In genomic region chr17:43832976-43833829, GRCh38 we compare ENCODE assay signal across 8 cellular contexts. TPM values are rescaled to one million over a fixed set of nuclear protein-coding genes. Genes with fewer than 3 reads are reported as not detected.
A peak's percentile ranks its signal among the peaks of the same experiment; 100 is the strongest.
DNase-seq lines count a peak whose midpoint lies in the region; ATAC-seq and TF ChIP-seq lines count a peak whose summit lies in the region.

Gene MPP3 (minus strand): TSS chr17:43833146. CDS start chr17:43831906, 1,240 bp downstream.

- H3K27me3 Mint-ChIP-seq in naive thymus-derived CD4-positive, alpha-beta T cell = peaks cover 15 to 66% (median 23%) of the 10 kb centered on the region in 5 donors

- H3K27ac ChIP-seq in HEK293 (ENCODE audit: extremely low read depth, low read depth, low read length) = peak within 1 kb of the TSS; percentile 33; the same call in 1 of the 2 replicates
- H3K27ac ChIP-seq in naive thymus-derived CD4-positive, alpha-beta T cell (ENCODE audit: low read depth, low read length) = no peak within 1 kb of the TSS
- H3K27ac ChIP-seq in substantia nigra (ENCODE audit: low read depth, low read length, poor library complexity, severe bottlenecking) = peak within 1 kb of the TSS; percentile 38

- peaks cover 0 to 4% (median 0%) of the 10 kb centered on the region in 5 donors for H3K36me3 Mint-ChIP-seq in naive thymus-derived CD4-positive, alpha-beta T cell

- peaks cover 3% of the 10 kb centered on the region; the same call in 1 of the 2 replicates for H3K4me1 ChIP-seq in HEK293 (ENCODE audit: control insufficient read depth, insufficient read depth, low read length)
- H3K4me1 ChIP-seq in naive thymus-derived CD4-positive, alpha-beta T cell (ENCODE audit: control insufficient read depth in 2 of 2, insufficient read depth in 2 of 2, low read length in 2 of 2) = peaks cover 5 to 8% of the 10 kb centered on the region in 2 donors

- H3K27ac Mint-ChIP-seq in naive thymus-derived CD4-positive, alpha-beta T cell = peak within 1 kb of the TSS in 2 of 9 donors; percentile 41 to 61

- peaks cover 10 to 13% of the 10 kb centered on the region in 2 donors for H3K27me3 ChIP-seq in naive thymus-derived CD4-positive, alpha-beta T cell (ENCODE audit: control insufficient read depth in 2 of 2, insufficient read depth in 2 of 2, low read length in 2 of 2)

- peak; percentile 97 for DNase-seq in AG08396 (ENCODE audit: low spot score)
- peak; percentile 75 for DNase-seq in OCI-M1 (lab: John Stamatoyannopoulos, UW)
- DNase-seq in activated gamma-delta T cell treated with Interleukin-2 at 50 U/mL for 16 hours = peak; percentile 36
- DNase-seq in fibroblast of the conjunctiva (ENCODE audit: low read depth) = peak; percentile 17
- DNase-seq in naive thymus-derived CD4-positive, alpha-beta T cell = peak; percentile 14 to 53 (median 45)
- DNase-seq in substantia nigra (lab: John Stamatoyannopoulos, UW) = peak in 32 of 49 donors; percentile 4 to 97 (median 33)

- peaks cover 0 to 4% (median 0%) of the 10 kb centered on the region in 11 donors for H3K9me3 Mint-ChIP-seq in naive thymus-derived CD4-positive, alpha-beta T cell

- intact Hi-C loops in naive thymus-derived CD4-positive, alpha-beta T cell (cut with micrococcal nuclease) = loop anchor here in 1 of 2 donors (5.0 kb wide), 1 partner anchor 56 kb away; the partner anchor contains the start of gene DUSP3

- peak within 1 kb of the TSS; percentile 69 for H3K4me3 ChIP-seq in HEK293 (ENCODE audit: low read depth, low read length)
- peak within 1 kb of the TSS; percentile 52 for H3K4me3 ChIP-seq in naive thymus-derived CD4-positive, alpha-beta T cell (ENCODE audit: low read length)

- H3K4me3 Mint-ChIP-seq in naive thymus-derived CD4-positive, alpha-beta T cell = peak within 1 kb of the TSS; percentile 78 to 91 (median 84)

- H3K36me3 ChIP-seq in HEK293 (ENCODE audit: control insufficient read depth in 2 of 2, insufficient read depth in 1 of 2, low read length in 2 of 2) = peaks cover 5 to 36% of the 10 kb centered on the region in 2 experiments; a peak in 2 of 3 replicates
- H3K36me3 ChIP-seq in naive thymus-derived CD4-positive, alpha-beta T cell (ENCODE audit: control insufficient read depth in 2 of 3, insufficient read depth in 3 of 3, low read length in 3 of 3) = no peaks in the 10 kb centered on the region

- CTCF ChIA-PET in HEK293 (lab: Yijun Ruan, JAX) = interaction anchor here (0.6 to 5.0 kb wide), 3 partner anchors 11 to 78 kb away, joined by 3 to 29 read pairs (median 4); partner anchors contain the start of gene CD300LG
- CTCF ChIA-PET in naive thymus-derived CD4-positive, alpha-beta T cell (lab: Charles Lee) = interaction anchor here (1.0 kb wide), 1 partner anchor 13 kb away, joined by 3 read pairs; no protein-coding TSS in a partner anchor

- no peaks in the 10 kb centered on the region for H3K9me3 ChIP-seq in HEK293 (ENCODE audit: control insufficient read depth, insufficient read depth, low read depth, low read length)
- no peaks in the 10 kb centered on the region for H3K9me3 ChIP-seq in naive thymus-derived CD4-positive, alpha-beta T cell (ENCODE audit: control insufficient read depth in 2 of 3, low read length in 3 of 3)

- POLR2A ChIA-PET in HEK293 (lab: Yijun Ruan, JAX) = interaction anchor here (0.5 to 1.0 kb wide), 5 partner anchors 11 to 385 kb away, joined by 3 to 4 read pairs (median 3); partner anchors contain the start of gene CD300LG
- POLR2A ChIA-PET in naive thymus-derived CD4-positive, alpha-beta T cell (lab: Charles Lee) = no interaction called here

- peak; percentile 94 for ATAC-seq in naive thymus-derived CD4-positive, alpha-beta T cell
- ATAC-seq in GM18520 (IDR thresholded peaks at IDR 0.05; ENCODE audit: unreplicated experiment) = no peak

- TF ChIP-seq CTCF in HEK293 (tag by site-specific recombination; IDR thresholded peaks at IDR 0.05) = no peak

- peaks cover 9 to 30% (median 14%) of the 10 kb centered on the region in 7 donors for H3K4me1 Mint-ChIP-seq in naive thymus-derived CD4-positive, alpha-beta T cell

TF ChIP-seq in HEK293, 187 proteins besides CTCF, POLR2A, EP300 and RAD21 (continues in another document):
- peak; percentile 44 for TF ChIP-seq GLIS1 (tag by site-specific recombination; IDR thresholded peaks at IDR 0.05)
- no peak for TF ChIP-seq ZNF16 (tag by site-specific recombination; IDR thresholded peaks at IDR 0.05; ENCODE audit: low read depth)
- TF ChIP-seq PRDM10 (tag by site-specific recombination; IDR thresholded peaks at IDR 0.05) = peak; percentile 91
- TF ChIP-seq, protein P1, sequence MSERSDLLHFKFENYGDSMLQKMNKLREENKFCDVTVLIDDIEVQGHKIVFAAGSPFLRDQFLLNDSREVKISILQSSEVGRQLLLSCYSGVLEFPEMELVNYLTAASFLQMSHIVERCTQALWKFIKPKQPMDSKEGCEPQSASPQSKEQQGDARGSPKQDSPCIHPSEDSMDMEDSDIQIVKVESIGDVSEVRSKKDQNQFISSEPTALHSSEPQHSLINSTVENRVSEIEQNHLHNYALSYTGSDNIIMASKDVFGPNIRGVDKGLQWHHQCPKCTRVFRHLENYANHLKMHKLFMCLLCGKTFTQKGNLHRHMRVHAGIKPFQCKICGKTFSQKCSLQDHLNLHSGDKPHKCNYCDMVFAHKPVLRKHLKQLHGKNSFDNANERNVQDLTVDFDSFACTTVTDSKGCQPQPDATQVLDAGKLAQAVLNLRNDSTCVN (tag by site-specific recombination; optimal IDR thresholded peaks at IDR 0.05) = peak; percentile 56
- peak; percentile 25; the same call in 1 of the 2 replicates for TF ChIP-seq ZNF561 (tag by site-specific recombination; IDR thresholded peaks at IDR 0.05; ENCODE audit: borderline replicate concordance)
- TF ChIP-seq, protein P2, sequence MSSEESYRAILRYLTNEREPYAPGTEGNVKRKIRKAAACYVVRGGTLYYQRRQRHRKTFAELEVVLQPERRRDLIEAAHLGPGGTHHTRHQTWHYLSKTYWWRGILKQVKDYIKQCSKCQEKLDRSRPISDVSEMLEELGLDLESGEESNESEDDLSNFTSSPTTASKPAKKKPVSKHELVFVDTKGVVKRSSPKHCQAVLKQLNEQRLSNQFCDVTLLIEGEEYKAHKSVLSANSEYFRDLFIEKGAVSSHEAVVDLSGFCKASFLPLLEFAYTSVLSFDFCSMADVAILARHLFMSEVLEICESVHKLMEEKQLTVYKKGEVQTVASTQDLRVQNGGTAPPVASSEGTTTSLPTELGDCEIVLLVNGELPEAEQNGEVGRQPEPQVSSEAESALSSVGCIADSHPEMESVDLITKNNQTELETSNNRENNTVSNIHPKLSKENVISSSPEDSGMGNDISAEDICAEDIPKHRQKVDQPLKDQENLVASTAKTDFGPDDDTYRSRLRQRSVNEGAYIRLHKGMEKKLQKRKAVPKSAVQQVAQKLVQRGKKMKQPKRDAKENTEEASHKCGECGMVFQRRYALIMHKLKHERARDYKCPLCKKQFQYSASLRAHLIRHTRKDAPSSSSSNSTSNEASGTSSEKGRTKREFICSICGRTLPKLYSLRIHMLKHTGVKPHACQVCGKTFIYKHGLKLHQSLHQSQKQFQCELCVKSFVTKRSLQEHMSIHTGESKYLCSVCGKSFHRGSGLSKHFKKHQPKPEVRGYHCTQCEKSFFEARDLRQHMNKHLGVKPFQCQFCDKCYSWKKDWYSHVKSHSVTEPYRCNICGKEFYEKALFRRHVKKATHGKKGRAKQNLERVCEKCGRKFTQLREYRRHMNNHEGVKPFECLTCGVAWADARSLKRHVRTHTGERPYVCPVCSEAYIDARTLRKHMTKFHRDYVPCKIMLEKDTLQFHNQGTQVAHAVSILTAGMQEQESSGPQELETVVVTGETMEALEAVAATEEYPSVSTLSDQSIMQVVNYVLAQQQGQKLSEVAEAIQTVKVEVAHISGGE (tag by site-specific recombination; conservative IDR thresholded peaks at IDR 0.05; ENCODE audit: low read depth) = peak; percentile 67
- peak; percentile 25; the same call in 1 of the 2 replicates for TF ChIP-seq GLIS2 (tag by site-specific recombination; IDR thresholded peaks at IDR 0.05)
- peak; percentile 61 for TF ChIP-seq KLF8 (tag by site-specific recombination; IDR thresholded peaks at IDR 0.05)
- TF ChIP-seq KLF7 (tag by site-specific recombination; IDR thresholded peaks at IDR 0.05; ENCODE audit: borderline replicate concordance) = no peak

RNA-seq across cellular contexts. Expression of gene MPP3, which starts in this region (rescaled TPM):
- 1 to 10 TPM in 1 of 5 experiments, under 1 TPM in 1, not detected in 3; 0.32 to 1.4 TPM for total RNA-seq in naive thymus-derived CD4-positive, alpha-beta T cell
- polyA plus RNA-seq in naive thymus-derived CD4-positive, alpha-beta T cell = not detected

Comparison
In these comparisons a context has a peak if more than half of its experiments do, and no peak if none do; other contexts are left out.
1. DNase-seq: peak in every context shown above with its lines; median percentile 97 in AG08396; 75 in OCI-M1; 45 in naive thymus-derived CD4-positive, alpha-beta T cell; 36 in activated gamma-delta T cell treated with Interleukin-2 at 50 U/mL for 16 hours; 33 in substantia nigra; 17 in fibroblast of the conjunctiva.